ENCODE assay signal across 1 cellular context in genomic region chr20:4166726-4167035, GRCh38.
TF ChIP-seq lines count a peak whose summit lies in the region.

No MANE protein-coding gene starts in this region.

TF ChIP-seq in HepG2, 621 proteins besides CTCF, POLR2A, EP300 and RAD21:
- TF ChIP-seq ZNF367 (CRISPR knock-in tag; IDR thresholded peaks at IDR 0.05; ENCODE audit: borderline replicate concordance) (no peak), TCF7 (IDR thresholded peaks at IDR 0.05; ENCODE audit: low read depth) (no peak), RBM22 (optimal IDR thresholded peaks at IDR 0.05; ENCODE audit: low read length) (no peak), ZNF446 (CRISPR knock-in tag; IDR thresholded peaks at IDR 0.05) (no peak), ZNF83 (CRISPR knock-in tag; IDR thresholded peaks at IDR 0.05; ENCODE audit: borderline replicate concordance) (0 out of 2 replicates have a peak, but pooled peaks have one; percentile 44), ZBTB20 (CRISPR knock-in tag; IDR thresholded peaks at IDR 0.05; ENCODE audit: borderline replicate concordance, low read depth) (no peak), MIER3 (CRISPR knock-in tag; IDR thresholded peaks at IDR 0.05; ENCODE audit: borderline replicate concordance) (no peak), NR2F2 (IDR thresholded peaks at IDR 0.05; ENCODE audit: borderline replicate concordance, low read depth) (no peak), FLYWCH1 (CRISPR knock-in tag; IDR thresholded peaks at IDR 0.05) (no peak), MAFK (conservative IDR thresholded peaks at IDR 0.05 in 1 of 2, IDR thresholded peaks at IDR 0.05 in 1 of 2; ENCODE audit: low read length in 2 of 2) (peak; percentile 79 to 88), BRD4 (CRISPR knock-in tag; IDR thresholded peaks at IDR 0.05) (no peak), ZNF354B (CRISPR knock-in tag; IDR thresholded peaks at IDR 0.05) (no peak), ZNF761 (CRISPR knock-in tag; conservative IDR thresholded peaks at IDR 0.05) (no peak), ZNF546 (CRISPR knock-in tag; conservative IDR thresholded peaks at IDR 0.05) (no peak), ZNF543 (CRISPR knock-in tag; IDR thresholded peaks at IDR 0.05) (no peak), ZNF225 (CRISPR knock-in tag; IDR thresholded peaks at IDR 0.05) (0 out of 2 replicates have a peak, but pooled peaks have one; percentile 35), MTF2 (CRISPR knock-in tag; IDR thresholded peaks at IDR 0.05; ENCODE audit: borderline replicate concordance) (no peak), ARNTL (CRISPR knock-in tag; IDR thresholded peaks at IDR 0.05) (no peak), PATZ1 (CRISPR knock-in tag; IDR thresholded peaks at IDR 0.05) (peak; percentile 58), MAFF (IDR thresholded peaks at IDR 0.05; ENCODE audit: low read depth, low read length) (peak; percentile 68), KDM1A (CRISPR knock-in tag; IDR thresholded peaks at IDR 0.05) (no peak), HOXA9 (CRISPR knock-in tag; IDR thresholded peaks at IDR 0.05; ENCODE audit: borderline replicate concordance) (no peak), KLF11 (CRISPR knock-in tag; IDR thresholded peaks at IDR 0.05) (no peak), BCL3 (CRISPR knock-in tag; IDR thresholded peaks at IDR 0.05) (no peak), ZNF615 (CRISPR knock-in tag; IDR thresholded peaks at IDR 0.05; ENCODE audit: borderline replicate concordance) (0 out of 2 replicates have a peak, but pooled peaks have one; percentile 22), USF2 (IDR thresholded peaks at IDR 0.05; ENCODE audit: low read depth, low read length) (no peak), USF2 (CRISPR knock-in tag; IDR thresholded peaks at IDR 0.05; ENCODE audit: borderline replicate concordance) (no peak), ZZZ3 (CRISPR knock-in tag; IDR thresholded peaks at IDR 0.05; ENCODE audit: borderline replicate concordance) (no peak), BRCA1 (CRISPR knock-in tag; IDR thresholded peaks at IDR 0.05) (no peak), MYC (CRISPR knock-in tag; IDR thresholded peaks at IDR 0.05; ENCODE audit: borderline replicate concordance) (no peak), ZXDC (CRISPR knock-in tag; IDR thresholded peaks at IDR 0.05) (no peak), PHF5A (CRISPR knock-in tag; IDR thresholded peaks at IDR 0.05; ENCODE audit: low read depth, unreplicated experiment) (no peak), PRDM10 (CRISPR knock-in tag; IDR thresholded peaks at IDR 0.05; ENCODE audit: low read depth) (no peak), NRL (CRISPR knock-in tag; IDR thresholded peaks at IDR 0.05; ENCODE audit: borderline replicate concordance) (no peak), JUN (CRISPR knock-in tag; IDR thresholded peaks at IDR 0.05) (no peak), ZNF510 (CRISPR knock-in tag; IDR thresholded peaks at IDR 0.05; ENCODE audit: low read depth) (no peak)
- TF ChIP-seq, protein P1, sequence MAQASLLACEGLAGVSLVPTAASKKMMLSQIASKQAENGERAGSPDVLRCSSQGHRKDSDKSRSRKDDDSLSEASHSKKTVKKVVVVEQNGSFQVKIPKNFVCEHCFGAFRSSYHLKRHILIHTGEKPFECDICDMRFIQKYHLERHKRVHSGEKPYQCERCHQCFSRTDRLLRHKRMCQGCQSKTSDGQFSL (CRISPR knock-in tag; IDR thresholded peaks at IDR 0.05), result no peak
- TF ChIP-seq, protein P2, sequence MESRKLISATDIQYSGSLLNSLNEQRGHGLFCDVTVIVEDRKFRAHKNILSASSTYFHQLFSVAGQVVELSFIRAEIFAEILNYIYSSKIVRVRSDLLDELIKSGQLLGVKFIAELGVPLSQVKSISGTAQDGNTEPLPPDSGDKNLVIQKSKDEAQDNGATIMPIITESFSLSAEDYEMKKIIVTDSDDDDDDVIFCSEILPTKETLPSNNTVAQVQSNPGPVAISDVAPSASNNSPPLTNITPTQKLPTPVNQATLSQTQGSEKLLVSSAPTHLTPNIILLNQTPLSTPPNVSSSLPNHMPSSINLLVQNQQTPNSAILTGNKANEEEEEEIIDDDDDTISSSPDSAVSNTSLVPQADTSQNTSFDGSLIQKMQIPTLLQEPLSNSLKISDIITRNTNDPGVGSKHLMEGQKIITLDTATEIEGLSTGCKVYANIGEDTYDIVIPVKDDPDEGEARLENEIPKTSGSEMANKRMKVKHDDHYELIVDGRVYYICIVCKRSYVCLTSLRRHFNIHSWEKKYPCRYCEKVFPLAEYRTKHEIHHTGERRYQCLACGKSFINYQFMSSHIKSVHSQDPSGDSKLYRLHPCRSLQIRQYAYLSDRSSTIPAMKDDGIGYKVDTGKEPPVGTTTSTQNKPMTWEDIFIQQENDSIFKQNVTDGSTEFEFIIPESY (CRISPR knock-in tag; IDR thresholded peaks at IDR 0.05), result no peak
- TF ChIP-seq, protein P3, sequence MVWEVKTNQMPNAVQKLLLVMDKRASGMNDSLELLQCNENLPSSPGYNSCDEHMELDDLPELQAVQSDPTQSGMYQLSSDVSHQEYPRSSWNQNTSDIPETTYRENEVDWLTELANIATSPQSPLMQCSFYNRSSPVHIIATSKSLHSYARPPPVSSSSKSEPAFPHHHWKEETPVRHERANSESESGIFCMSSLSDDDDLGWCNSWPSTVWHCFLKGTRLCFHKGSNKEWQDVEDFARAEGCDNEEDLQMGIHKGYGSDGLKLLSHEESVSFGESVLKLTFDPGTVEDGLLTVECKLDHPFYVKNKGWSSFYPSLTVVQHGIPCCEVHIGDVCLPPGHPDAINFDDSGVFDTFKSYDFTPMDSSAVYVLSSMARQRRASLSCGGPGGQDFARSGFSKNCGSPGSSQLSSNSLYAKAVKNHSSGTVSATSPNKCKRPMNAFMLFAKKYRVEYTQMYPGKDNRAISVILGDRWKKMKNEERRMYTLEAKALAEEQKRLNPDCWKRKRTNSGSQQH (CRISPR knock-in tag; IDR thresholded peaks at IDR 0.05; ENCODE audit: low read depth), result no peak
